In the genomic region with DNA sequence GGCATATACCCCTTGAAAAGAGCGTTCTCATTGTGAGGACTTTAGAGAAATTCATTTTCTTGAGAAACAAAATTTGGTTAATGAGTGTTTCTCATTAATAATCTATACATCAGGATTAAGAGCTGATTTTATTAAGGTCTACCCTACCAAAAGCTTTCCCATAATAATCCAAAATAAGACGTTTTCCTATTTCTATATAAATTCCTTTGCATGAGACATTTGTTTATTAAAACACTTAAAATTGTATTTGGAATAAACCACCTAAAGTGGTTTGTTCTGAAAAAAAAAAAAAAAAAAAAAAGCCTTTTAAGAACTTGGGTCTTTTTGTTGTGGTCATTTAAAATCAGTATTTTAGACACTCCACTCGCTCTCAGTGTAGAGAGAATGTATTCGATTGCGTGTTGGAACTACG, we compare ENCODE assay signal across 9 cellular contexts. TPM values are rescaled to one million over a fixed set of nuclear protein-coding genes. Genes with fewer than 3 reads are reported as not detected.
DNase-seq lines count a peak whose midpoint lies in the region; ATAC-seq and TF ChIP-seq lines count a peak whose summit lies in the region.
"Had no signal": no experiment of that assay in that cellular context is flagged by ENCODE, and none has a peak within 500 bp of the region (broad histone marks: within the 10 kb centered on the region; RNA-seq: fewer than 3 reads in every experiment).

No MANE protein-coding gene starts in this region.

- H3K9me3 Mint-ChIP-seq in activated CD4-positive, alpha-beta T cell treated with anti-CD3 and anti-CD28 coated beads, Interleukin-2, amount 10 ng/mL, durations not matched to agents 7 days and 5 days: no peaks in the 10 kb centered on the region
- H3K9me3 Mint-ChIP-seq in activated naive CD8-positive, alpha-beta T cell treated with anti-CD3 and anti-CD28 coated beads, Interleukin-2, amount 50 U/mL, for 24 hours: no peaks in the 10 kb centered on the region

- no peak overlapping the region for H3K27ac Mint-ChIP-seq in activated CD4-positive, alpha-beta T cell treated with anti-CD3 and anti-CD28 coated beads, Interleukin-2, amount 10 ng/mL, durations not matched to agents 7 days and 5 days
- peak overlapping the region; percentile 20 for H3K27ac Mint-ChIP-seq in activated naive CD8-positive, alpha-beta T cell treated with anti-CD3 and anti-CD28 coated beads, Interleukin-2, amount 50 U/mL, for 24 hours

- no peak for TF ChIP-seq CTCF in left lung (IDR thresholded peaks at IDR 0.05)

- peaks cover 15 to 27% of the 10 kb centered on the region in 2 donors for H3K4me1 ChIP-seq in left lung
- peaks cover 10% of the 10 kb centered on the region for H3K4me1 ChIP-seq in thymus (ENCODE audit: control insufficient read depth, insufficient read depth, low read length)

- H3K4me3 ChIP-seq in left lung: peak overlapping the region; percentile 28 to 56
- H3K4me3 ChIP-seq in thymus (ENCODE audit: low read length): peak overlapping the region; percentile 52

- H3K9me3 ChIP-seq in left lung (no peaks in the 10 kb centered on the region), thymus (ENCODE audit: control insufficient read depth) (no peaks in the 10 kb centered on the region)

- intact Hi-C loops in left lung (cut with DNase I): no loop called here

- H3K27me3 ChIP-seq in left lung (peaks cover 13 to 64% of the 10 kb centered on the region in 2 donors), thymus (ENCODE audit: control insufficient read depth, insufficient read depth) (peaks cover 41% of the 10 kb centered on the region)

- peaks cover 53% of the 10 kb centered on the region for H3K27me3 Mint-ChIP-seq in activated CD4-positive, alpha-beta T cell treated with anti-CD3 and anti-CD28 coated beads, Interleukin-2, amount 10 ng/mL, durations not matched to agents 7 days and 5 days
- H3K27me3 Mint-ChIP-seq in activated naive CD8-positive, alpha-beta T cell treated with anti-CD3 and anti-CD28 coated beads, Interleukin-2, amount 50 U/mL, for 24 hours: peaks cover 48% of the 10 kb centered on the region

- CTCF ChIA-PET in activated CD4-positive, alpha-beta T cell treated with anti-CD3 and anti-CD28 coated beads, Interleukin-2, amount 10 ng/mL, durations not matched to agents 7 days and 5 days (lab: Charles Lee): interaction anchor here (0.7 to 2.5 kb wide), 6 partner anchors 10 to 204 kb away, joined by 3 to 11 read pairs (median 4); no protein-coding TSS in a partner anchor

- H3K36me3 ChIP-seq in left lung (peaks cover 0 to 11% of the 10 kb centered on the region in 2 donors), thymus (ENCODE audit: control insufficient read depth, insufficient read depth) (no peaks in the 10 kb centered on the region)

- POLR2A ChIA-PET in activated CD4-positive, alpha-beta T cell treated with anti-CD3 and anti-CD28 coated beads, Interleukin-2, amount 10 ng/mL, durations not matched to agents 7 days and 5 days (lab: Charles Lee): interaction anchor here (0.6 kb wide), 1 partner anchor 10 kb away, joined by 3 read pairs; no protein-coding TSS in a partner anchor

- peaks cover 19% of the 10 kb centered on the region for H3K4me1 Mint-ChIP-seq in activated CD4-positive, alpha-beta T cell treated with anti-CD3 and anti-CD28 coated beads, Interleukin-2, amount 10 ng/mL, durations not matched to agents 7 days and 5 days
- H3K4me1 Mint-ChIP-seq in activated naive CD8-positive, alpha-beta T cell treated with anti-CD3 and anti-CD28 coated beads, Interleukin-2, amount 50 U/mL, for 24 hours: peaks cover 18% of the 10 kb centered on the region

- 11% methylated on average over 6 of the region's 6 CpGs for WGBS in thymus

- H3K27ac ChIP-seq in left lung: no peak overlapping the region
- no peak overlapping the region for H3K27ac ChIP-seq in thymus (ENCODE audit: low read depth)

- no peak for ATAC-seq in activated naive CD8-positive, alpha-beta T cell treated with anti-CD3 and anti-CD28 coated beads, Interleukin-2, amount 50 U/mL, for 24 hours
- ATAC-seq in left lung (no peak), GM18511 (IDR thresholded peaks at IDR 0.05; ENCODE audit: unreplicated experiment) (no peak), HG03571 (IDR thresholded peaks at IDR 0.05; ENCODE audit: unreplicated experiment) (no peak)

- H3K4me3 Mint-ChIP-seq in activated CD4-positive, alpha-beta T cell treated with anti-CD3 and anti-CD28 coated beads, Interleukin-2, amount 10 ng/mL, durations not matched to agents 7 days and 5 days: peak overlapping the region; percentile 65
- H3K4me3 Mint-ChIP-seq in activated naive CD8-positive, alpha-beta T cell treated with anti-CD3 and anti-CD28 coated beads, Interleukin-2, amount 50 U/mL, for 24 hours: peak overlapping the region; percentile 72

- DNase-seq in activated CD4-positive, alpha-beta T cell treated with anti-CD3 and anti-CD28 coated beads, Interleukin-2, amount 10 ng/mL, durations not matched to agents 7 days and 5 days: no peak
- DNase-seq in activated CD4-positive, alpha-beta T cell treated with anti-CD3 and anti-CD28 coated beads, Interleukin-2, amount 50 U/mL, for 48 hours: no peak
- no peak for DNase-seq in activated naive CD8-positive, alpha-beta T cell treated with anti-CD3 and anti-CD28 coated beads, Interleukin-2, amount 50 U/mL, for 24 hours
- DNase-seq in left lung: no peak
- no peak for DNase-seq in NCI-H187 (lab: John Stamatoyannopoulos, UW)
- DNase-seq: kidney glomerular epithelial cell had no signal

- peaks cover 13% of the 10 kb centered on the region for H3K36me3 Mint-ChIP-seq in activated CD4-positive, alpha-beta T cell treated with anti-CD3 and anti-CD28 coated beads, Interleukin-2, amount 10 ng/mL, durations not matched to agents 7 days and 5 days (ENCODE audit: low read depth)
- H3K36me3 Mint-ChIP-seq in activated naive CD8-positive, alpha-beta T cell treated with anti-CD3 and anti-CD28 coated beads, Interleukin-2, amount 50 U/mL, for 24 hours (ENCODE audit: low read depth): peaks cover 12% of the 10 kb centered on the region

RNA-seq across cellular contexts. Expression of gene TMOD1, which starts 0.7 kb away (rescaled TPM):
- under 1 TPM; 0.35 to 0.45 TPM for total RNA-seq in activated CD4-positive, alpha-beta T cell treated with anti-CD3 and anti-CD28 coated beads, Interleukin-2, amount 10 ng/mL, durations not matched to agents 7 days and 5 days
- 1 to 10 TPM; 2.5 to 6.0 TPM for total RNA-seq in left lung
- polyA plus RNA-seq in thymus: 4.2 TPM
